In genomic region chr6:164523060-164523459, GRCh38 we compare ENCODE assay signal across 30 cellular contexts.
"Had no signal": no experiment of that assay in that cellular context is flagged by ENCODE, and none has a peak within 500 bp of the region (broad histone marks: within the 10 kb centered on the region; RNA-seq: fewer than 3 reads in every experiment).

No MANE protein-coding gene starts in this region.

- H3K36me3 ChIP-seq: adrenal gland, ascending aorta, breast epithelium, cardiac muscle cell had no signal

- DNase-seq: activated effector memory CD4-positive, alpha-beta T cell treated with anti-CD3 and anti-CD28 coated beads, Interleukin-2, amount 50 U/mL, for 16 hours; activated effector memory CD4-positive, alpha-beta T cell treated with Interleukin-2 at 50 U/mL for 16 hours; activated gamma-delta T cell; activated gamma-delta T cell treated with Interleukin-2 at 50 U/mL for 16 hours; activated naive CD4-positive, alpha-beta T cell; activated naive CD4-positive, alpha-beta T cell treated with anti-CD3 and anti-CD28 coated beads for 36 hours; activated naive CD4-positive, alpha-beta T cell treated with anti-CD3 and anti-CD28 coated beads, Interleukin-2, amount 10 ng/mL, durations not matched to agents 7 days and 5 days; activated naive CD4-positive, alpha-beta T cell treated with anti-CD3 and anti-CD28 coated beads, Interleukin-2, amount 50 U/mL, for 16 hours; activated naive CD4-positive, alpha-beta T cell treated with Interleukin-2 at 50 U/mL for 16 hours; activated naive CD8-positive, alpha-beta T cell treated with anti-CD3 and anti-CD28 coated beads for 36 hours; activated naive CD8-positive, alpha-beta T cell treated with anti-CD3 and anti-CD28 coated beads, Interleukin-2, amount 10 ng/mL, durations not matched to agents 7 days and 5 days; activated naive CD8-positive, alpha-beta T cell treated with anti-CD3 and anti-CD28 coated beads, Interleukin-2, amount 50 U/mL, for 24 hours; activated T-cell treated with anti-CD3 and anti-CD28 coated beads for 4 hours; activated T-cell treated with anti-CD3 and anti-CD28 coated beads, Interleukin-2, amount 50 U/mL, for 1 hour; activated T-cell treated with anti-CD3 and anti-CD28 coated beads, Interleukin-2, amount 50 U/mL, for 24 hours; activated T-cell treated with anti-CD3 and anti-CD28 coated beads, Interleukin-2, amount 50 U/mL, for 4 hours; activated T-cell treated with anti-CD3 and anti-CD28 coated beads, Interleukin-2, amount 50 U/mL, for 48 hours; activated T-cell treated with anti-CD3 and anti-CD28 coated beads, Interleukin-2, amount 50 U/mL, for 72 hours; adrenal gland; amniotic stem cell; amygdala; anterior cingulate cortex; aorta; body of pancreas; caudate nucleus; central memory CD4-positive, alpha-beta T cell; cerebellar nuclear complex had no signal

- H3K4me3 ChIP-seq: adrenal gland, ascending aorta, body of pancreas, breast epithelium, cardiac muscle cell had no signal

- H3K27me3 ChIP-seq: adrenal gland, ascending aorta, body of pancreas, breast epithelium, cardiac muscle cell had no signal

- H3K4me1 ChIP-seq: adrenal gland, ascending aorta, body of pancreas, breast epithelium had no signal

- H3K27ac ChIP-seq: adrenal gland, ascending aorta, body of pancreas, breast epithelium, cardiac muscle cell had no signal
